16 cellular contexts compared by ENCODE assay signal in the genomic region with DNA sequence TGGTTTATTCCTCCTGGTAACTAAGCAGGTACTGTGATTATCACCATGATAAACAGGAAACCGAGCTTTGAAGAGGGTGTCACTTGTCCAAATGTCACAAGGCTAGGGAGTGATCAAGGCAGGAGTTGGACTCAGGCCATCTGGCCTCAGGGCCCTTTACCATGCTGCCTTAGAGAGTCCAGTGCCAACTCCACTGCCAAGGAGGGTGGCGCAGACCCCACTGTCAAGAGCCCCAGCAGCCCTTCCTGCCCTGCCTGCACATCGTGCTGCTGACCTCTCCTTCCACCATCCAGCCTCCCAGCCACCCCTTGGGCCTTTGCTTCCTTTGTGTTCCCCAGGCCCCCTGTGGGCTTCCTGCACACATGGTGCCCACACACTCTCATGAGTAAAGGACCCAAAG. TPM values are rescaled to one million over a fixed set of nuclear protein-coding genes. Genes with fewer than 3 reads are reported as not detected.
A peak's percentile ranks its signal among the peaks of the same experiment; 100 is the strongest.
DNase-seq lines count a peak whose midpoint lies in the region; FAIRE-seq and TF ChIP-seq lines count a peak whose summit lies in the region.
"Had no signal": no experiment of that assay in that cellular context is flagged by ENCODE, and none has a peak within 500 bp of the region (broad histone marks: within the 10 kb centered on the region; RNA-seq: fewer than 3 reads in every experiment).

No MANE protein-coding gene starts in this region.

- H3K36me3 ChIP-seq in H1 (ENCODE audit: control insufficient read depth in 2 of 4, insufficient read depth in 4 of 4, low read length in 3 of 4) (no peaks in the 10 kb centered on the region), muscle layer of duodenum (ENCODE audit: control insufficient read depth in 1 of 2, insufficient read depth in 2 of 2, low read length in 2 of 2) (no peaks in the 10 kb centered on the region), transverse colon (no peaks in the 10 kb centered on the region)

- peaks cover 0 to 3% (median 0%) of the 10 kb centered on the region in 4 experiments; a peak in 1 of 7 replicates for H3K27me3 ChIP-seq in H1 (replicated peaks in 1 of 4; ENCODE audit: control insufficient read depth in 3 of 4, extremely low read depth in 1 of 4, insufficient read depth in 3 of 4, low read length in 3 of 4)
- H3K27me3 ChIP-seq in muscle layer of duodenum (ENCODE audit: low read depth, low read length): no peaks in the 10 kb centered on the region
- H3K27me3 ChIP-seq in transverse colon: no peaks in the 10 kb centered on the region

- H2AFZ ChIP-seq in H1 (ENCODE audit: low read length): no peak overlapping the region

- no peak overlapping the region for H3K56ac ChIP-seq in H1 (replicated peaks; ENCODE audit: insufficient read length, low read depth, low read length)

- no peak overlapping the region for H2BK5ac ChIP-seq in H1 (ENCODE audit: low read depth, low read length)

- no peak overlapping the region for H3K4ac ChIP-seq in H1 (replicated peaks; ENCODE audit: insufficient read length, low read depth, low read length)

- H4K91ac ChIP-seq in H1 (replicated peaks; ENCODE audit: insufficient read length, low read length): no peak overlapping the region

- WGBS in H1 (ENCODE audit: extremely low coverage in 1 of 2, insufficient coverage in 1 of 2, insufficient read length in 1 of 2, insufficient replicate concordance in 2 of 2, low coverage in 1 of 2, low lambda C conversion rate in 2 of 2, missing lambda C conversion rate in 1 of 2), 2 experiments: 88% methylated on average over 3 of the region's 3 CpGs; no CpG with 5 or more reads in 1 of the 2 experiments
- WGBS in transverse colon (ENCODE audit: low coverage in 1 of 2), 2 donors: 20 to 67% methylated on average over 1 to 3 of the region's 3 CpGs

- TF ChIP-seq RAD21 in H1 (IDR thresholded peaks at IDR 0.05 in 1 of 2, conservative IDR thresholded peaks at IDR 0.05 in 1 of 2; ENCODE audit: low read depth in 2 of 2, low read length in 2 of 2): no peak

- H2BK20ac ChIP-seq in H1 (ENCODE audit: low read length): no peak overlapping the region

- H3K27ac ChIP-seq in H1 (ENCODE audit: low read depth, low read length) (no peak overlapping the region), muscle layer of duodenum (ENCODE audit: low read length) (peak overlapping the region; percentile 85), transverse colon (peak overlapping the region; percentile 78 to 95 (median 86))
- H3K27ac ChIP-seq: 22Rv1 had no signal

- H2BK120ac ChIP-seq in H1 (replicated peaks; ENCODE audit: low read depth, low read length): no peak overlapping the region

- H3K4me2 ChIP-seq in H1 (ENCODE audit: insufficient read depth in 1 of 2, low read depth in 2 of 2, low read length in 2 of 2): no peak overlapping the region

- no peak overlapping the region for H3K4me3 ChIP-seq in H1 (ENCODE audit: extremely low read depth in 1 of 4, insufficient read depth in 2 of 4, low read depth in 3 of 4, low read length in 4 of 4)
- H3K4me3 ChIP-seq in muscle layer of duodenum (ENCODE audit: low read depth in 1 of 2, low read length in 2 of 2): peak overlapping the region in 1 of 2 donors; percentile 11
- H3K4me3 ChIP-seq in transverse colon: no peak overlapping the region

- no peak overlapping the region for H2BK12ac ChIP-seq in H1 (ENCODE audit: low read depth, low read length)

- H4K5ac ChIP-seq in H1 (ENCODE audit: insufficient read length, low read depth, low read length): no peak overlapping the region

- H3K14ac ChIP-seq in H1 (ENCODE audit: insufficient read length): no peak overlapping the region

- DNase-seq in NCI-H345 (lab: John Stamatoyannopoulos, UW) (peak; percentile 24), NCI-H345 treated with DMSO at 0.1 percent for 48 hours (lab: John Stamatoyannopoulos, UW; ENCODE audit: unreplicated experiment) (no peak), H1 (ENCODE audit: low read depth in 1 of 2, low spot score in 2 of 2) (no peak), transverse colon (no peak), nucleus accumbens (lab: John Stamatoyannopoulos, UW) (no peak), mesenteric fat pad (ENCODE audit: low spot score) (no peak)
- no peak for DNase-seq in activated naive CD4-positive, alpha-beta T cell treated with anti-CD3 and anti-CD28 coated beads, Interleukin-2, amount 50 U/mL, for 16 hours
- DNase-seq: activated CD4-positive, alpha-beta T cell treated with anti-CD3 and anti-CD28 coated beads, Interleukin-2, amount 50 U/mL, for 1 hour; central memory CD4-positive, alpha-beta T cell; mesenchymal stem cell; NCI-H187 treated with DMSO at 0.1 percent for 48 hours; retina had no signal

- H4K20me1 ChIP-seq in H1 (replicated peaks in 1 of 2; ENCODE audit: control insufficient read depth in 1 of 2, insufficient read depth in 2 of 2, low read length in 2 of 2): peaks cover 0 to 2% of the 10 kb centered on the region in 2 experiments

- no peaks in the 10 kb centered on the region for H3K79me1 ChIP-seq in H1 (ENCODE audit: low read depth, low read length)

- no peak for TF ChIP-seq CTCF in H1 (IDR thresholded peaks at IDR 0.05; ENCODE audit: control extremely low read depth in 1 of 3, insufficient read depth in 1 of 3, low read depth in 1 of 3, low read length in 3 of 3)
- no peak for TF ChIP-seq CTCF in transverse colon (IDR thresholded peaks at IDR 0.05)

- in situ Hi-C loops in transverse colon (cut with MboI; ENCODE audit: low pct_ligation_motif_present in 1 of 4, low pct_unique_long_range_greater_than_20kb in 1 of 4, low sequenced_read_pairs in 3 of 4): no loop called here

- H3K23ac ChIP-seq in H1 (ENCODE audit: insufficient read length): no peak overlapping the region

- H4K8ac ChIP-seq in H1 (ENCODE audit: extremely low read depth, insufficient read depth, low read length): peak overlapping the region; percentile 57; the same call in 1 of the 2 replicates

- no peak overlapping the region for H2BK15ac ChIP-seq in H1 (ENCODE audit: low read length)

- no peak for TF ChIP-seq EP300 in H1 (IDR thresholded peaks at IDR 0.05; ENCODE audit: borderline replicate concordance in 1 of 2, low read depth in 2 of 2, low read length in 2 of 2)
- TF ChIP-seq EP300 in transverse colon (IDR thresholded peaks at IDR 0.05; ENCODE audit: low read depth): no peak

- POLR2A ChIA-PET in H1 (lab: Charles Lee; ENCODE audit: partially characterized antibody): no interaction called here

- H3K9ac ChIP-seq in H1 (replicated peaks in 1 of 4; ENCODE audit: extremely low read depth in 1 of 4, low read depth in 3 of 4, low read length in 3 of 4): no peak overlapping the region

- no peaks in the 10 kb centered on the region for H3K79me2 ChIP-seq in H1 (ENCODE audit: control insufficient read depth in 1 of 2, insufficient read depth in 2 of 2, low read length in 2 of 2)

- FAIRE-seq in H1 (lab: Jason Lieb, UNC): no peak
- FAIRE-seq: endothelial cell of umbilical vein had no signal

- no peak overlapping the region for H3K18ac ChIP-seq in H1 (ENCODE audit: extremely low read depth, low read length)

- CTCF ChIA-PET in H1 (lab: Charles Lee; ENCODE audit: partially characterized antibody): interaction anchor here (0.9 to 22.2 kb wide), 10 partner anchors 8 to 169 kb away, joined by 3 to 480 read pairs (median 7); no protein-coding TSS in a partner anchor

- H3K23me2 ChIP-seq in H1 (ENCODE audit: low read depth, low read length): no peaks in the 10 kb centered on the region

- H3K4me1 ChIP-seq in H1 (replicated peaks in 1 of 4; ENCODE audit: control insufficient read depth in 3 of 4, insufficient read depth in 4 of 4, low read length in 3 of 4) (peaks cover 0 to 10% (median 3%) of the 10 kb centered on the region in 4 experiments; a peak in 4 of 7 replicates), muscle layer of duodenum (ENCODE audit: control insufficient read depth in 1 of 2, insufficient read depth in 2 of 2, low read length in 2 of 2) (peaks cover 32 to 57% of the 10 kb centered on the region in 2 donors), transverse colon (peaks cover 39 to 62% (median 43%) of the 10 kb centered on the region in 4 donors)

- no peak for TF ChIP-seq POLR2A in H1 (IDR thresholded peaks at IDR 0.05; ENCODE audit: control extremely low read depth in 1 of 2, low read depth in 2 of 2, low read length in 2 of 2)
- no peak for TF ChIP-seq POLR2A in transverse colon (IDR thresholded peaks at IDR 0.05)

- H2AK5ac ChIP-seq in H1 (ENCODE audit: low read depth, low read length): no peak overlapping the region

- H3K9me3 ChIP-seq in H1 (ENCODE audit: insufficient read depth in 2 of 2, low read depth in 1 of 2, low read length in 1 of 2): no peaks in the 10 kb centered on the region
- H3K9me3 ChIP-seq in muscle layer of duodenum (ENCODE audit: control insufficient read depth in 1 of 2, low read length in 2 of 2): no peaks in the 10 kb centered on the region
- no peaks in the 10 kb centered on the region for H3K9me3 ChIP-seq in transverse colon
- H3K9me3 ChIP-seq: Caco-2 had no signal

- intact Hi-C loops in transverse colon (cut with DNase I; ENCODE audit: low total_unique reads): loop anchor here (5.0 kb wide), 1 partner anchor 758 kb away; a partner anchor contains a TSS

TF ChIP-seq in H1, 55 proteins besides CTCF, POLR2A, EP300 and RAD21:
- TF ChIP-seq JUN (IDR thresholded peaks at IDR 0.05; ENCODE audit: low read depth, low read length) (no peak), KDM5A (IDR thresholded peaks at IDR 0.05; ENCODE audit: low read length) (no peak)

RNA-seq across cellular contexts. Expression of a gene that starts 48.3 kb away (rescaled TPM):
- total RNA-seq in H1 (2021; fragmentation: NEBNext Ultra II Directional; extraction: Animal tissue kit (Norgen Biotek cat#: 25700)): 4.8 and 5.1 TPM in 2 replicates
- polyA plus RNA-seq in H1 (2011; rRNA removed): 1.5 and 1.9 TPM in 2 replicates
- polyA plus RNA-seq in H1 (2011; cell fraction: cytosol; rRNA removed): 1.3 TPM
- polyA plus RNA-seq in H1 (2011; cell fraction: nucleus; rRNA removed): 7.3 TPM
- 2.0 to 2.7 TPM (median 2.3 TPM) in 4 replicates for polyA plus RNA-seq in H1 (2012, experiment 1 of 2)
- 1.1 TPM for polyA plus RNA-seq in H1 (2012, experiment 2 of 2)
- 1.9 TPM for polyA plus RNA-seq in H1 (2013, experiment 1 of 2)
- 2.0 TPM for polyA plus RNA-seq in H1 (2013, experiment 2 of 2)
- polyA minus RNA-seq in H1 (2011; rRNA and poly(A)+ RNA removed): 11.6 and 19.6 TPM in 2 replicates
- 4.1 TPM for polyA minus RNA-seq in H1 (2011; cell fraction: cytosol; rRNA and poly(A)+ RNA removed)
- 15.0 TPM for polyA minus RNA-seq in H1 (2011; cell fraction: nucleus; rRNA and poly(A)+ RNA removed)
- 100 to 1,000 TPM; 101 to 487 (median 231) TPM for total RNA-seq in transverse colon
- total RNA-seq in mesenteric fat pad: 449 TPM

Comparison
In these comparisons a context has a peak if more than half of its experiments do, and no peak if none do; other contexts are left out.
1. RNA of a gene that starts 48.3 kb away (total RNA-seq): 449 TPM in mesenteric fat pad (single experiment) and 101 to 487 TPM in transverse colon; 4.8 to 5.1 TPM in H1; every median in the first group is over 10 times any median in the second.